ENCODE assay signal across 13 cellular contexts in genomic region chr19:41552558-41552957, GRCh38. TPM values are rescaled to one million over a fixed set of nuclear protein-coding genes. Genes with fewer than 3 reads are reported as not detected.
A peak's percentile ranks its signal among the peaks of the same experiment; 100 is the strongest.
DNase-seq lines count a peak whose midpoint lies in the region; ATAC-seq and TF ChIP-seq lines count a peak whose summit lies in the region.
"Had no signal": no experiment of that assay in that cellular context is flagged by ENCODE, and none has a peak within 500 bp of the region (broad histone marks: within the 10 kb centered on the region; RNA-seq: fewer than 3 reads in every experiment).

No MANE protein-coding gene starts in this region.

- peak; percentile 80 for DNase-seq in activated CD4-positive, alpha-beta T cell treated with anti-CD3 and anti-CD28 coated beads, Interleukin-2, amount 10 ng/mL, durations not matched to agents 24 days and 14 days
- no peak for DNase-seq in activated CD4-positive, alpha-beta T cell treated with anti-CD3 and anti-CD28 coated beads, Interleukin-2, amount 50 U/mL, for 48 hours
- peak; percentile 42 to 44 for DNase-seq in activated T-cell treated with anti-CD3 and anti-CD28 coated beads, Interleukin-2, amount 50 U/mL, for 48 hours
- peak; percentile 43 for DNase-seq in stimulated activated CD8-positive, alpha-beta memory T cell treated with anti-CD3 and anti-CD28 coated beads, Interleukin-4, amount 100 ng/mL, for 48 hours
- DNase-seq in adrenal gland (no peak), hepatocyte (ENCODE audit: low spot score) (no peak)
- no peak for DNase-seq in stimulated activated CD4-positive, alpha-beta T cell treated with anti-CD3 and anti-CD28 coated beads, Interleukin-4, amount 100 ng/mL, for 24 hours
- DNase-seq: ACHN, NCI-H82, T1000 had no signal

- no peak overlapping the region for H3K4me2 ChIP-seq in hepatocyte

- no peaks in the 10 kb centered on the region for H3K9me2 ChIP-seq in hepatocyte (replicated peaks; ENCODE audit: insufficient read depth)

- no peaks in the 10 kb centered on the region for H3K9me3 Mint-ChIP-seq in activated CD4-positive, alpha-beta T cell treated with anti-CD3 and anti-CD28 coated beads, Interleukin-2, amount 10 ng/mL, durations not matched to agents 24 days and 14 days

- peaks cover 8% of the 10 kb centered on the region for H3K27me3 ChIP-seq in adrenal gland
- no peaks in the 10 kb centered on the region for H3K27me3 ChIP-seq in hepatocyte
- H3K27me3 ChIP-seq: right atrium auricular region had no signal

- no peaks in the 10 kb centered on the region for H3K4me1 ChIP-seq in adrenal gland (replicated peaks in 1 of 2)
- H3K4me1 ChIP-seq in hepatocyte (ENCODE audit: insufficient read depth): no peaks in the 10 kb centered on the region
- H3K4me1 ChIP-seq: right atrium auricular region had no signal

- H3K4me3 ChIP-seq in adrenal gland: no peak overlapping the region
- H3K4me3 ChIP-seq in hepatocyte: no peak overlapping the region
- H3K4me3 ChIP-seq: right atrium auricular region had no signal

- no peaks in the 10 kb centered on the region for H3K79me2 ChIP-seq in hepatocyte

- H3K27ac Mint-ChIP-seq in activated CD4-positive, alpha-beta T cell treated with anti-CD3 and anti-CD28 coated beads, Interleukin-2, amount 10 ng/mL, durations not matched to agents 24 days and 14 days: peak overlapping the region; percentile 99

- 56 to 68% (median 61%) methylated on average over 6 of the region's 6 CpGs for WGBS in adrenal gland, 4 donors
- WGBS in hepatocyte (ENCODE audit: low lambda C conversion rate, missing lambda C conversion rate): 84% methylated on average over 6 of the region's 6 CpGs

- H3K36me3 ChIP-seq in adrenal gland (replicated peaks in 1 of 2) (no peaks in the 10 kb centered on the region), hepatocyte (replicated peaks; ENCODE audit: insufficient read depth, low read depth) (no peaks in the 10 kb centered on the region)
- H3K36me3 ChIP-seq: right atrium auricular region had no signal

- H3K4me1 Mint-ChIP-seq in activated CD4-positive, alpha-beta T cell treated with anti-CD3 and anti-CD28 coated beads, Interleukin-2, amount 10 ng/mL, durations not matched to agents 24 days and 14 days: peaks cover 64% of the 10 kb centered on the region

- H3K9me3 ChIP-seq in adrenal gland (replicated peaks in 1 of 3): peaks cover 0 to 5% (median 0%) of the 10 kb centered on the region in 3 donors
- no peaks in the 10 kb centered on the region for H3K9me3 ChIP-seq in hepatocyte (ENCODE audit: low read depth)

- no peaks in the 10 kb centered on the region for H4K20me1 ChIP-seq in hepatocyte (ENCODE audit: insufficient read depth, poor library complexity, severe bottlenecking)

- no peak overlapping the region for H3K27ac ChIP-seq in adrenal gland
- no peak overlapping the region for H3K27ac ChIP-seq in hepatocyte

- H2AFZ ChIP-seq in hepatocyte: no peak overlapping the region

- peaks cover 69% of the 10 kb centered on the region for H3K36me3 Mint-ChIP-seq in activated CD4-positive, alpha-beta T cell treated with anti-CD3 and anti-CD28 coated beads, Interleukin-2, amount 10 ng/mL, durations not matched to agents 24 days and 14 days (ENCODE audit: low read depth)

- intact Hi-C loops in activated CD4-positive, alpha-beta T cell treated with anti-CD3 and anti-CD28 coated beads, Interleukin-2, amount 10 ng/mL, durations not matched to agents 24 days and 14 days (cut with micrococcal nuclease): loop anchor here (1.0 kb wide), 1 partner anchor 9 kb away; no protein-coding TSS in a partner anchor
- intact Hi-C loops in adrenal gland (cut with DNase I): no loop called here

- no peak for TF ChIP-seq POLR2A in adrenal gland (IDR thresholded peaks at IDR 0.05)

- no peak for TF ChIP-seq CTCF in adrenal gland (IDR thresholded peaks at IDR 0.05)
- TF ChIP-seq CTCF in hepatocyte (IDR thresholded peaks at IDR 0.05; ENCODE audit: poor library complexity): no peak

- no peaks in the 10 kb centered on the region for H3K27me3 Mint-ChIP-seq in activated CD4-positive, alpha-beta T cell treated with anti-CD3 and anti-CD28 coated beads, Interleukin-2, amount 10 ng/mL, durations not matched to agents 24 days and 14 days

- H3K4me3 Mint-ChIP-seq in activated CD4-positive, alpha-beta T cell treated with anti-CD3 and anti-CD28 coated beads, Interleukin-2, amount 10 ng/mL, durations not matched to agents 24 days and 14 days: peak overlapping the region; percentile 99

- ATAC-seq in HG03103 (IDR thresholded peaks at IDR 0.05; ENCODE audit: low read depth, unreplicated experiment): peak; percentile 51

RNA-seq across cellular contexts. Expression of gene CEACAM21, which starts 23.4 kb away (rescaled TPM):
- total RNA-seq in activated CD4-positive, alpha-beta T cell treated with anti-CD3 and anti-CD28 coated beads, Interleukin-2, amount 10 ng/mL, durations not matched to agents 24 days and 14 days: 31.1 and 32.8 TPM in 2 replicates
- 1 to 10 TPM in 7 of 8 donors, not detected in 1; 1.2 to 4.7 (median 2.9) TPM for total RNA-seq in adrenal gland
- polyA plus RNA-seq in adrenal gland: 1 to 10 TPM; 1.2 to 1.7 (median 1.5) TPM
- total RNA-seq in hepatocyte: 0.33 TPM in 1 of 2 replicates, not detected in the other
- not detected in 2 replicates for polyA plus RNA-seq in hepatocyte
- total RNA-seq: M059J had no signal

Comparison
In these comparisons a context has a peak if more than half of its experiments do, and no peak if none do; other contexts are left out.
1. DNase-seq: peak in activated CD4-positive, alpha-beta T cell treated with anti-CD3 and anti-CD28 coated beads, Interleukin-2, amount 10 ng/mL, durations not matched to agents 24 days and 14 days (single experiment), activated T-cell treated with anti-CD3 and anti-CD28 coated beads, Interleukin-2, amount 50 U/mL, for 48 hours (2 of 2) and stimulated activated CD8-positive, alpha-beta memory T cell treated with anti-CD3 and anti-CD28 coated beads, Interleukin-4, amount 100 ng/mL, for 48 hours (single experiment); none in activated CD4-positive, alpha-beta T cell treated with anti-CD3 and anti-CD28 coated beads, Interleukin-2, amount 50 U/mL, for 48 hours (0 of 2), adrenal gland (0 of 7), stimulated activated CD4-positive, alpha-beta T cell treated with anti-CD3 and anti-CD28 coated beads, Interleukin-4, amount 100 ng/mL, for 24 hours (single experiment) and hepatocyte (single experiment).